18 cellular contexts compared by ENCODE assay signal in the genomic region with DNA sequence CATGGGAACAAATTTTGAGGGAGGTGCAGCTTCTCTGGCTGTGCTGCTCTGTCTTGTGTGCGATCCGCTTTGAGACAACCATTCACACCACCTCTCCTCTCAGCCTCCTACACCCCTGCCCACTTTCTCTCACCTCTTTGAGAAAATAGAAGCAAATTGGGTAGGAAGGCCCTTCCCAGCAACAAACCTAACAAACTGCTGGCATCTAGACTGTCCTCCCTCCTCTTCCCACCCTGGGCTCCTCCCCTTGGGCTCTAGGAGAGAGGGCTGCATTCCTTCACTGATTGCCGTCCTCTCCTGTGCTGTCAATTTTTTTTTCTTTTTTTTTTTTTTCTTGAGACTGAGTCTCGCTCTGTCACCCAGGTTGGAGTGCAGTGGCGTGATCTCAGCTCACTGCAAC. TPM values are rescaled to one million over a fixed set of nuclear protein-coding genes. Genes with fewer than 3 reads are reported as not detected.
DNase-seq lines count a peak whose midpoint lies in the region; ATAC-seq and TF ChIP-seq lines count a peak whose summit lies in the region.
"Had no signal": no experiment of that assay in that cellular context is flagged by ENCODE, and none has a peak within 500 bp of the region (broad histone marks: within the 10 kb centered on the region; RNA-seq: fewer than 3 reads in every experiment).

No MANE protein-coding gene starts in this region.

- intact Hi-C loops in lower lobe of right lung (cut with DNase I) = no loop called here

- H3K27ac Mint-ChIP-seq in HFFc6 = peak overlapping the region; percentile 46; the same call in 1 of the 2 replicates
- H3K27ac Mint-ChIP-seq in activated CD8-positive, alpha-beta T cell treated with anti-CD3 and anti-CD28 coated beads, Interleukin-2, amount 10 ng/mL, durations not matched to agents 7 days and 5 days = no peak overlapping the region
- H3K27ac Mint-ChIP-seq: activated CD4-positive, alpha-beta memory T cell treated with anti-CD3 and anti-CD28 coated beads for 36 hours; activated T-cell treated with anti-CD3 and anti-CD28 coated beads, Interleukin-2, amount 50 U/mL, for 72 hours had no signal

- peaks cover 34% of the 10 kb centered on the region for H3K36me3 Mint-ChIP-seq in HFFc6 (ENCODE audit: low read depth)
- H3K36me3 Mint-ChIP-seq in activated CD8-positive, alpha-beta T cell treated with anti-CD3 and anti-CD28 coated beads, Interleukin-2, amount 10 ng/mL, durations not matched to agents 7 days and 5 days (ENCODE audit: low read depth) = peaks cover 29% of the 10 kb centered on the region

- DNase-seq in HFFc6 (no peak), astrocyte of the hippocampus (ENCODE audit: low read depth, low spot score) (peak; percentile 42), lower lobe of right lung (no peak), superior temporal gyrus (ENCODE audit: extremely low spot score) (peak; percentile 56)
- no peak for DNase-seq in activated CD8-positive, alpha-beta T cell treated with anti-CD3 and anti-CD28 coated beads, Interleukin-2, amount 10 ng/mL, durations not matched to agents 7 days and 5 days
- DNase-seq: activated CD4-positive, alpha-beta memory T cell treated with anti-CD3 and anti-CD28 coated beads for 36 hours; activated naive CD8-positive, alpha-beta T cell treated with anti-CD3 and anti-CD28 coated beads, Interleukin-2, amount 50 U/mL, for 24 hours; activated T-cell treated with anti-CD3 and anti-CD28 coated beads, Interleukin-2, amount 50 U/mL, for 72 hours; BE2C; central memory CD4-positive, alpha-beta T cell; effector CD4-positive, alpha-beta T cell; H9; NCI-H1436; NK-92 treated with Interleukin-12 subunit alpha and Interleukin-12 subunit beta, amount 100 ng/mL, for 24 hours; stimulated activated CD4-positive, alpha-beta T cell treated with anti-CD3 and anti-CD28 coated beads, Interleukin-4, amount 100 ng/mL, for 1 hour had no signal

- peaks cover 23% of the 10 kb centered on the region for H3K4me1 ChIP-seq in lower lobe of right lung
- H3K4me1 ChIP-seq: BE2C, parathyroid adenoma had no signal

- H3K4me3 Mint-ChIP-seq in HFFc6 = no peak overlapping the region
- H3K4me3 Mint-ChIP-seq in activated CD8-positive, alpha-beta T cell treated with anti-CD3 and anti-CD28 coated beads, Interleukin-2, amount 10 ng/mL, durations not matched to agents 7 days and 5 days = no peak overlapping the region
- H3K4me3 Mint-ChIP-seq: activated CD4-positive, alpha-beta memory T cell treated with anti-CD3 and anti-CD28 coated beads for 36 hours; activated naive CD8-positive, alpha-beta T cell treated with anti-CD3 and anti-CD28 coated beads, Interleukin-2, amount 50 U/mL, for 24 hours; activated T-cell treated with anti-CD3 and anti-CD28 coated beads, Interleukin-2, amount 50 U/mL, for 72 hours; H9 had no signal

- H3K27ac ChIP-seq in lower lobe of right lung = peak overlapping the region; percentile 11
- H3K27ac ChIP-seq: parathyroid adenoma had no signal

- peaks cover 41% of the 10 kb centered on the region for H3K36me3 ChIP-seq in lower lobe of right lung
- H3K36me3 ChIP-seq: BE2C had no signal

- H3K27me3 ChIP-seq in lower lobe of right lung (ENCODE audit: low read depth) = no peaks in the 10 kb centered on the region
- H3K27me3 ChIP-seq: BE2C had no signal

- no peak for TF ChIP-seq CTCF in HFFc6 (IDR thresholded peaks at IDR 0.05)
- TF ChIP-seq CTCF in lower lobe of right lung (IDR thresholded peaks at IDR 0.05) = no peak

- no peaks in the 10 kb centered on the region for H3K4me1 Mint-ChIP-seq in HFFc6 (ENCODE audit: low read depth)
- H3K4me1 Mint-ChIP-seq in activated CD8-positive, alpha-beta T cell treated with anti-CD3 and anti-CD28 coated beads, Interleukin-2, amount 10 ng/mL, durations not matched to agents 7 days and 5 days (ENCODE audit: low read depth) = peaks cover 6% of the 10 kb centered on the region
- H3K4me1 Mint-ChIP-seq: activated naive CD8-positive, alpha-beta T cell treated with anti-CD3 and anti-CD28 coated beads, Interleukin-2, amount 50 U/mL, for 24 hours had no signal

- POLR2A ChIA-PET in activated CD8-positive, alpha-beta T cell treated with anti-CD3 and anti-CD28 coated beads, Interleukin-2, amount 10 ng/mL, durations not matched to agents 7 days and 5 days (lab: Charles Lee) = interaction anchor here (1.9 kb wide), 1 partner anchor 29 kb away, joined by 12 read pairs; the partner anchor contains the start of gene MVP

- no peaks in the 10 kb centered on the region for H3K9me3 Mint-ChIP-seq in HFFc6
- no peaks in the 10 kb centered on the region for H3K9me3 Mint-ChIP-seq in activated CD8-positive, alpha-beta T cell treated with anti-CD3 and anti-CD28 coated beads, Interleukin-2, amount 10 ng/mL, durations not matched to agents 7 days and 5 days (ENCODE audit: insufficient read depth)
- H3K9me3 Mint-ChIP-seq: activated CD4-positive, alpha-beta memory T cell treated with anti-CD3 and anti-CD28 coated beads for 36 hours; activated naive CD8-positive, alpha-beta T cell treated with anti-CD3 and anti-CD28 coated beads, Interleukin-2, amount 50 U/mL, for 24 hours; activated T-cell treated with anti-CD3 and anti-CD28 coated beads, Interleukin-2, amount 50 U/mL, for 72 hours; H9 had no signal

- CTCF ChIA-PET in activated CD8-positive, alpha-beta T cell treated with anti-CD3 and anti-CD28 coated beads, Interleukin-2, amount 10 ng/mL, durations not matched to agents 7 days and 5 days (lab: Charles Lee) = interaction anchor here (1.4 to 5.2 kb wide), 15 partner anchors 10 to 192 kb away, joined by 4 to 106 read pairs (median 13); partner anchors contain the start of genes KIF22, MVP and PAGR1

- H3K4me3 ChIP-seq in lower lobe of right lung = no peak overlapping the region

- ATAC-seq in lower lobe of right lung (peak; percentile 36 to 49), HG03280 (IDR thresholded peaks at IDR 0.05; ENCODE audit: unreplicated experiment) (no peak), HG02938 (IDR thresholded peaks at IDR 0.05; ENCODE audit: unreplicated experiment) (no peak)
- no peak for ATAC-seq in activated CD8-positive, alpha-beta T cell treated with anti-CD3 and anti-CD28 coated beads, Interleukin-2, amount 10 ng/mL, durations not matched to agents 7 days and 5 days
- ATAC-seq: activated naive CD8-positive, alpha-beta T cell treated with anti-CD3 and anti-CD28 coated beads, Interleukin-2, amount 50 U/mL, for 24 hours had no signal

- no peaks in the 10 kb centered on the region for H3K9me3 ChIP-seq in lower lobe of right lung
- H3K9me3 ChIP-seq: BE2C had no signal

- peaks cover 7% of the 10 kb centered on the region for H3K27me3 Mint-ChIP-seq in HFFc6 (ENCODE audit: insufficient read depth)
- H3K27me3 Mint-ChIP-seq in activated CD8-positive, alpha-beta T cell treated with anti-CD3 and anti-CD28 coated beads, Interleukin-2, amount 10 ng/mL, durations not matched to agents 7 days and 5 days (ENCODE audit: low read depth) = no peaks in the 10 kb centered on the region
- H3K27me3 Mint-ChIP-seq: activated CD4-positive, alpha-beta memory T cell treated with anti-CD3 and anti-CD28 coated beads for 36 hours; activated naive CD8-positive, alpha-beta T cell treated with anti-CD3 and anti-CD28 coated beads, Interleukin-2, amount 50 U/mL, for 24 hours had no signal

RNA-seq across cellular contexts. Expression of gene CDIPT, which starts 13.5 kb away (rescaled TPM):
- total RNA-seq in HFFc6 (2021; fragmentation: NEBNext Ultra II Directional; extraction: Animal tissue kit (Norgen Biotek cat#: 25700)) = 100 to 1,000 TPM in 3 of 6 experiments, 10 to 100 TPM in 3; 82.6 to 115 (median 94.7) TPM
- 75.4 TPM for total RNA-seq in lower lobe of right lung
- total RNA-seq in activated CD8-positive, alpha-beta T cell treated with anti-CD3 and anti-CD28 coated beads, Interleukin-2, amount 10 ng/mL, durations not matched to agents 7 days and 5 days = 10 to 100 TPM; 51.1 to 53.2 TPM

RNA-seq across cellular contexts. Expression of gene MVP, which starts 29.2 kb away (rescaled TPM):
- total RNA-seq in HFFc6 (2021; fragmentation: NEBNext Ultra II Directional; extraction: Animal tissue kit (Norgen Biotek cat#: 25700)) = 100 to 1,000 TPM; 234 to 296 (median 268) TPM
- 248 TPM for total RNA-seq in lower lobe of right lung
- 100 to 1,000 TPM; 122 to 125 TPM for total RNA-seq in activated CD8-positive, alpha-beta T cell treated with anti-CD3 and anti-CD28 coated beads, Interleukin-2, amount 10 ng/mL, durations not matched to agents 7 days and 5 days

RNA-seq across cellular contexts. Expression of gene PAGR1, which starts 33.6 kb away (rescaled TPM):
- total RNA-seq in HFFc6 (2021; fragmentation: NEBNext Ultra II Directional; extraction: Animal tissue kit (Norgen Biotek cat#: 25700)) = 10 to 100 TPM; 12.9 to 19.2 (median 17.7) TPM
- 18.1 TPM for total RNA-seq in lower lobe of right lung
- total RNA-seq in activated CD8-positive, alpha-beta T cell treated with anti-CD3 and anti-CD28 coated beads, Interleukin-2, amount 10 ng/mL, durations not matched to agents 7 days and 5 days = 10 to 100 TPM; 39.1 TPM

RNA-seq across cellular contexts. Expression of gene PRRT2, which starts 37.5 kb away (rescaled TPM):
- total RNA-seq in HFFc6 (2021; fragmentation: NEBNext Ultra II Directional; extraction: Animal tissue kit (Norgen Biotek cat#: 25700)) = 1 to 10 TPM; 2.9 to 4.3 (median 3.6) TPM
- 3.2 TPM for total RNA-seq in lower lobe of right lung
- under 1 TPM; 0.16 to 0.83 TPM for total RNA-seq in activated CD8-positive, alpha-beta T cell treated with anti-CD3 and anti-CD28 coated beads, Interleukin-2, amount 10 ng/mL, durations not matched to agents 7 days and 5 days

RNA-seq across cellular contexts. Expression of gene MAZ, which starts 43.2 kb away (rescaled TPM):
- 100 to 1,000 TPM; 148 to 178 (median 165) TPM for total RNA-seq in HFFc6 (2021; fragmentation: NEBNext Ultra II Directional; extraction: Animal tissue kit (Norgen Biotek cat#: 25700))
- total RNA-seq in lower lobe of right lung = 169 TPM
- total RNA-seq in activated CD8-positive, alpha-beta T cell treated with anti-CD3 and anti-CD28 coated beads, Interleukin-2, amount 10 ng/mL, durations not matched to agents 7 days and 5 days = 100 to 1,000 TPM; 455 to 494 TPM

Comparison
In these comparisons a context has a peak if more than half of its experiments do, and no peak if none do; other contexts are left out.
1. DNase-seq: peak in astrocyte of the hippocampus (single experiment) and superior temporal gyrus (single experiment); none in HFFc6 (single experiment), lower lobe of right lung (single experiment) and activated CD8-positive, alpha-beta T cell treated with anti-CD3 and anti-CD28 coated beads, Interleukin-2, amount 10 ng/mL, durations not matched to agents 7 days and 5 days (single experiment).
2. ATAC-seq: peak in lower lobe of right lung (2 of 2); none in activated CD8-positive, alpha-beta T cell treated with anti-CD3 and anti-CD28 coated beads, Interleukin-2, amount 10 ng/mL, durations not matched to agents 7 days and 5 days (single experiment), HG03280 (single experiment) and HG02938 (single experiment).